In the genomic region with DNA sequence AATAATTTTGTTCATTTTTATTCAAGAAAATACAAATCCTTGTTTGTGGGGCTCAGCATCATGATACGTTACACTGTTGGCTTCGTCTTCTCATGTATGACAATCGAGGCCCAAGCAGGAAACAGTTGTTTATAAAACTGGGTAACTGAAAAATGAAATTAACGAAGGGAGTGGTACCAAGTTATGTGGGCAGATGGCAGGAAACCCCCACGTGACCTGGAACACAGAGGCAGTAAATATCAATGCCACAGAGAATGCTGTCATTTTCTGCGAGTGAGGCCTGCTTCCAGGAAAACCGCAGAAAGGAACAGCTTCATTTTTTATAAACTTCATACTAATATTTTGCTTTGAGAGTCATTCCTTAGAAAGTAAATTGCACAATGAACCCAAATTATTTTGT, we compare ENCODE assay signal across 12 cellular contexts.
DNase-seq lines count a peak whose midpoint lies in the region; ATAC-seq lines count a peak whose summit lies in the region.
"Had no signal": no experiment of that assay in that cellular context is flagged by ENCODE, and none has a peak within 500 bp of the region (broad histone marks: within the 10 kb centered on the region; RNA-seq: fewer than 3 reads in every experiment).

No MANE protein-coding gene starts in this region.

- H3K27me3 Mint-ChIP-seq in immature natural killer cell (ENCODE audit: low read depth in 3 of 3) = peaks cover 0 to 4% (median 0%) of the 10 kb centered on the region in 3 donors

- ATAC-seq in HG02610 (IDR thresholded peaks at IDR 0.05; ENCODE audit: unreplicated experiment) (no peak), GM18868 (IDR thresholded peaks at IDR 0.05; ENCODE audit: unreplicated experiment) (no peak)

- DNase-seq in NCI-H2171 treated with DMSO at 0.1 percent for 48 hours (lab: John Stamatoyannopoulos, UW) (peak; percentile 55), NCI-H2171 (lab: John Stamatoyannopoulos, UW) (no peak), immature natural killer cell (peak in 2 of 3 donors; percentile 7 to 59), HCEC 1CT (no peak)
- peak; percentile 77 to 83 for DNase-seq in activated CD4-positive, alpha-beta T cell treated with anti-CD3 and anti-CD28 coated beads, Interleukin-2, amount 50 U/mL, for 4 hours
- peak; percentile 31 for DNase-seq in stimulated activated CD8-positive, alpha-beta memory T cell treated with anti-CD3 and anti-CD28 coated beads, Interleukin-7, amount 100 ng/mL, for 24 hours (ENCODE audit: low read depth)
- DNase-seq: amygdala, dorsolateral prefrontal cortex, NCI-H2081, ovary had no signal

- H3K9me3 Mint-ChIP-seq in immature natural killer cell = no peaks in the 10 kb centered on the region

- no peaks in the 10 kb centered on the region for H3K36me3 Mint-ChIP-seq in immature natural killer cell

- H3K4me1 Mint-ChIP-seq in immature natural killer cell = peaks cover 32 to 51% of the 10 kb centered on the region in 2 donors

- H3K27ac Mint-ChIP-seq in immature natural killer cell = peak overlapping the region in 5 of 6 donors; percentile 41 to 98 (median 69)

- peak overlapping the region; percentile 43 to 74 (median 68) for H3K4me3 Mint-ChIP-seq in immature natural killer cell

Comparison
In these comparisons a context has a peak if more than half of its experiments do, and no peak if none do; other contexts are left out.
1. DNase-seq: peak in NCI-H2171 treated with DMSO at 0.1 percent for 48 hours (single experiment), activated CD4-positive, alpha-beta T cell treated with anti-CD3 and anti-CD28 coated beads, Interleukin-2, amount 50 U/mL, for 4 hours (2 of 2), immature natural killer cell (2 of 3) and stimulated activated CD8-positive, alpha-beta memory T cell treated with anti-CD3 and anti-CD28 coated beads, Interleukin-7, amount 100 ng/mL, for 24 hours (single experiment); none in NCI-H2171 (single experiment) and HCEC 1CT (single experiment).